In the genomic region with DNA sequence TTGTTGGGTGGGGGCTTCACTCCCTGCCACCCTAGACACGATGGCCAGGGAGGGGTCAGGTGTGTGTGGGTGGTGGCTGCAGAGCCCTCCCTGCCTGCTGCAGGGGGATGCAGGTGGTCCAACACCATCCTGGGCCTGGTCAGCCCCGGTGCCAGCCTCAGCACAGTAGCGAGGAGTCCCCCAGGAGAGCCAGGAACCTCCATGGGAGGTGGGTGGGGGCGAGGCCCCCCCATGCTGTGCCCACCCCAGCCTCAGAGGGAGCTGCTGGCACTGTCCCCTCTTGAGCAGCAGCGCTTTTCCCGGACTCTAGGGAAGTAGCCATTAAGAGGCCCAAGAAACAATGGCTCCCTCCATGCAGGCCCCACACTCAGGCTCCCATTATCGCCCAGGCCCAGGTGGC, we compare ENCODE assay signal across 1 cellular context. TPM values are rescaled to one million over a fixed set of nuclear protein-coding genes. Genes with fewer than 3 reads are reported as not detected.
"Had no signal": no experiment of that assay in that cellular context is flagged by ENCODE, and none has a peak within 500 bp of the region (broad histone marks: within the 10 kb centered on the region; RNA-seq: fewer than 3 reads in every experiment).

No MANE protein-coding gene starts in this region.

RNA-seq across cellular contexts. Expression of gene TEKT4, which starts 7.3 kb away (rescaled TPM):
- total RNA-seq: G401 had no signal
